In the genomic region with DNA sequence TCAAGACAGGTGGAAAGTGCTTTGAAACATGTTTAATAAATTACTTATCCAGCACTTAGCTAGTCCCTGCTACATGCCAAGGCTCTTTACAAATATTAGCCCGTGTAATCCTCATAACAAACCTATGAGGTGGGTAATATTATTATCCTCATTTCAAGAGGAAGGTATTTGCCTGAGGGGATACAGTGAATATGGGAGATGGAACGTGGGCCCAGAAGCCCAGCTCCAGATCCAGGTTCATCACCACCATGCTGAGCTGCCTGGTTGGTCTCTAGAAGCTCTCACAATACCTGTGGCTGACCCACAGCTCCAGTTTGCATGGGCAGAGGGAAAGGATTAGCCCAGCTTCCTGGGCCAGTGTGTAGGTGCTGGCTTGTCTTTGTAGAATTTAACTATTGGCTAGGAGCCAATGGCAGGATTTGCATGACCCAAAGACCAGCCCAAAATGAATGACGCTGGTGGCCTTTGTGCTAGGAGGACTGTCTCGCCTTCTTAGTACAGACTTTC, we compare ENCODE assay signal across 13 cellular contexts.
"Had no signal": no experiment of that assay in that cellular context is flagged by ENCODE, and none has a peak within 500 bp of the region (broad histone marks: within the 10 kb centered on the region; RNA-seq: fewer than 3 reads in every experiment).

No MANE protein-coding gene starts in this region.

- ATAC-seq: activated T-cell treated with anti-CD3 and anti-CD28 coated beads, Interleukin-2, amount 50 U/mL, for 72 hours; gastrocnemius medialis had no signal

- H3K27ac Mint-ChIP-seq: activated CD4-positive, alpha-beta memory T cell treated with anti-CD3 and anti-CD28 coated beads, Interleukin-2, amount 10 ng/mL, durations not matched to agents 7 days and 5 days; activated naive CD8-positive, alpha-beta T cell treated with anti-CD3 and anti-CD28 coated beads, Interleukin-2, amount 50 U/mL, for 24 hours; activated T-cell treated with anti-CD3 and anti-CD28 coated beads, Interleukin-2, amount 50 U/mL, for 72 hours had no signal

- H3K4me1 Mint-ChIP-seq: activated CD4-positive, alpha-beta memory T cell treated with anti-CD3 and anti-CD28 coated beads, Interleukin-2, amount 10 ng/mL, durations not matched to agents 7 days and 5 days had no signal

- H3K27ac ChIP-seq: ascending aorta, gastrocnemius medialis, stomach, thoracic aorta, vagina had no signal

- H3K9me3 Mint-ChIP-seq: activated CD4-positive, alpha-beta memory T cell treated with anti-CD3 and anti-CD28 coated beads, Interleukin-2, amount 10 ng/mL, durations not matched to agents 7 days and 5 days; activated naive CD8-positive, alpha-beta T cell treated with anti-CD3 and anti-CD28 coated beads, Interleukin-2, amount 50 U/mL, for 24 hours; activated T-cell treated with anti-CD3 and anti-CD28 coated beads, Interleukin-2, amount 50 U/mL, for 72 hours had no signal

- H3K9me3 ChIP-seq: ascending aorta, gastrocnemius medialis, stomach, thoracic aorta, vagina had no signal

- H3K27me3 ChIP-seq: ascending aorta, gastrocnemius medialis, stomach, vagina had no signal

- H3K36me3 ChIP-seq: ascending aorta, gastrocnemius medialis, stomach, thoracic aorta, vagina had no signal

- H3K4me3 ChIP-seq: ascending aorta, gastrocnemius medialis, stomach, thoracic aorta, vagina had no signal

- H3K4me1 ChIP-seq: ascending aorta, gastrocnemius medialis, vagina had no signal

- DNase-seq: activated CD4-positive, alpha-beta memory T cell treated with anti-CD3 and anti-CD28 coated beads, Interleukin-2, amount 10 ng/mL, durations not matched to agents 7 days and 5 days; activated CD4-positive, alpha-beta T cell treated with anti-CD3 and anti-CD28 coated beads for 1 hour; activated naive CD4-positive, alpha-beta T cell treated with Interleukin-2 at 50 U/mL for 16 hours; activated naive CD8-positive, alpha-beta T cell treated with anti-CD3 and anti-CD28 coated beads, Interleukin-2, amount 50 U/mL, for 24 hours; activated T-cell treated with anti-CD3 and anti-CD28 coated beads, Interleukin-2, amount 50 U/mL, for 72 hours; gastrocnemius medialis; islet precursor cell; stimulated activated CD4-positive, alpha-beta T cell treated with anti-CD3 and anti-CD28 coated beads, Interleukin-4, amount 100 ng/mL, for 24 hours; stomach; T1000 had no signal

- H3K4me3 Mint-ChIP-seq: activated CD4-positive, alpha-beta memory T cell treated with anti-CD3 and anti-CD28 coated beads, Interleukin-2, amount 10 ng/mL, durations not matched to agents 7 days and 5 days; activated naive CD8-positive, alpha-beta T cell treated with anti-CD3 and anti-CD28 coated beads, Interleukin-2, amount 50 U/mL, for 24 hours; activated T-cell treated with anti-CD3 and anti-CD28 coated beads, Interleukin-2, amount 50 U/mL, for 72 hours had no signal
